ENCODE assay signal across 1 cellular context in the genomic region with DNA sequence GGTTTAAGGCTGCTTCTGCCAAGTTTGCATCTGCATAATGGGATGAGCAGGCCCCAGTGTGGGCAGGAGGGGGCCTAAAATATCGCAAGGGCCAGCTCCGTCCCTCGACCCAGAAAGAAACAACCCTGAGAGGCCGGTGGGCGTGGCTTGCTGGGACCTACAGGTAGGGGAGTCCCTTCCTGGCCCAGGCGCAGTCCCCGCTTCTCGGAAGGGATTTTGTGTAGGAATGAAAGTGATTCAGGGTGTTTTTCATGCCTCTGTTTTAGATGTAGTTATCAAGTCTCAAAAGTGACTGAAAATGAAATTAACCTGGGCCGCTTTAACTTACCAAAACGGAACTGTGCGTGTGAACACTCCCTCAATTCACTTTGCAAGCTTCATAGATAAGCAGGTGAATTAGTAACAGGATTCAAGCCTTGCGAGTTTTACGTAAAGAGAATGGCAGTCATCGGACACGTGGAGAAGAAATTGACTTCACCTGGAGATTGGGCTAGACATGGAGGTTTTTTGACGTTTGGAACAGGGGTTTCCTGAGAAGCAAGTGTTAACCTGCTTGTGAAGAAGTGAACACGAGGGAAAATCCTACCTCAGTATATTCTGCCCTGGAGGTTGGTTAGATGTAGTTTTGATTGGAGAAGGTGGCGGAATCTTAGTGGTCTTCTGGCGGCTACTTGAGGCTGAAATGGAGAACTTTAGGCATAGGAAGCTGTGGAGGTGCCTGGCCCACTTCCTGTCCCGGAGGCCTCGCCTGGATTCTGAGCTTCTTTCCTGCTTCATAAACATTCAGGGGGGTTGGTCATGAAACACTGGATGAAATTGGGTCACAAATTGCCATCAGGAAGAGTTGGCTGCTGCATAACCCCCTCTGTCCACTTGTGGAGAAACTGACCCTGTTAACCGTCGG.
TF ChIP-seq lines count a peak whose summit lies in the region.

No MANE protein-coding gene starts in this region.

TF ChIP-seq in HepG2, 621 proteins besides CTCF, POLR2A, EP300 and RAD21 (continued from another document):
- TF ChIP-seq, protein P1, sequence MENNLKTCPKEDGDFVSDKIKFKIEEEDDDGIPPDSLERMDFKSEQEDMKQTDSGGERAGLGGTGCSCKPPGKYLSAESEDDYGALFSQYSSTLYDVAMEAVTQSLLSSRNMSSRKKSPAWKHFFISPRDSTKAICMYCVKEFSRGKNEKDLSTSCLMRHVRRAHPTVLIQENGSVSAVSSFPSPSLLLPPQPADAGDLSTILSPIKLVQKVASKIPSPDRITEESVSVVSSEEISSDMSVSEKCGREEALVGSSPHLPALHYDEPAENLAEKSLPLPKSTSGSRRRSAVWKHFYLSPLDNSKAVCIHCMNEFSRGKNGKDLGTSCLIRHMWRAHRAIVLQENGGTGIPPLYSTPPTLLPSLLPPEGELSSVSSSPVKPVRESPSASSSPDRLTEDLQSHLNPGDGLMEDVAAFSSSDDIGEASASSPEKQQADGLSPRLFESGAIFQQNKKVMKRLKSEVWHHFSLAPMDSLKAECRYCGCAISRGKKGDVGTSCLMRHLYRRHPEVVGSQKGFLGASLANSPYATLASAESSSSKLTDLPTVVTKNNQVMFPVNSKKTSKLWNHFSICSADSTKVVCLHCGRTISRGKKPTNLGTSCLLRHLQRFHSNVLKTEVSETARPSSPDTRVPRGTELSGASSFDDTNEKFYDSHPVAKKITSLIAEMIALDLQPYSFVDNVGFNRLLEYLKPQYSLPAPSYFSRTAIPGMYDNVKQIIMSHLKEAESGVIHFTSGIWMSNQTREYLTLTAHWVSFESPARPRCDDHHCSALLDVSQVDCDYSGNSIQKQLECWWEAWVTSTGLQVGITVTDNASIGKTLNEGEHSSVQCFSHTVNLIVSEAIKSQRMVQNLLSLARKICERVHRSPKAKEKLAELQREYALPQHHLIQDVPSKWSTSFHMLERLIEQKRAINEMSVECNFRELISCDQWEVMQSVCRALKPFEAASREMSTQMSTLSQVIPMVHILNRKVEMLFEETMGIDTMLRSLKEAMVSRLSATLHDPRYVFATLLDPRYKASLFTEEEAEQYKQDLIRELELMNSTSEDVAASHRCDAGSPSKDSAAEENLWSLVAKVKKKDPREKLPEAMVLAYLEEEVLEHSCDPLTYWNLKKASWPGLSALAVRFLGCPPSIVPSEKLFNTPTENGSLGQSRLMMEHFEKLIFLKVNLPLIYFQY (CRISPR knock-in tag; IDR thresholded peaks at IDR 0.05; ENCODE audit: borderline replicate concordance) = peak; percentile 32; the same call in 1 of the 2 replicates
- TF ChIP-seq SMAD1 (CRISPR knock-in tag; IDR thresholded peaks at IDR 0.05; ENCODE audit: borderline replicate concordance, low read depth) = no peak
- TF ChIP-seq, protein P2, sequence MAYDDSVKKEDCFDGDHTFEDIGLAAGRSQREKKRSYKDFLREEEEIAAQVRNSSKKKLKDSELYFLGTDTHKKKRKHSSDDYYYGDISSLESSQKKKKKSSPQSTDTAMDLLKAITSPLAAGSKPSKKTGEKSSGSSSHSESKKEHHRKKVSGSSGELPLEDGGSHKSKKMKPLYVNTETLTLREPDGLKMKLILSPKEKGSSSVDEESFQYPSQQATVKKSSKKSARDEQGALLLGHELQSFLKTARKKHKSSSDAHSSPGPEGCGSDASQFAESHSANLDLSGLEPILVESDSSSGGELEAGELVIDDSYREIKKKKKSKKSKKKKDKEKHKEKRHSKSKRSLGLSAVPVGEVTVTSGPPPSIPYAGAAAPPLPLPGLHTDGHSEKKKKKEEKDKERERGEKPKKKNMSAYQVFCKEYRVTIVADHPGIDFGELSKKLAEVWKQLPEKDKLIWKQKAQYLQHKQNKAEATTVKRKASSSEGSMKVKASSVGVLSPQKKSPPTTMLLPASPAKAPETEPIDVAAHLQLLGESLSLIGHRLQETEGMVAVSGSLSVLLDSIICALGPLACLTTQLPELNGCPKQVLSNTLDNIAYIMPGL (CRISPR knock-in tag; IDR thresholded peaks at IDR 0.05; ENCODE audit: borderline replicate concordance in 1 of 2, low read depth in 1 of 2) = 0 out of 4 replicates have a peak, but pooled peaks of 1 of the 2 experiments have one; percentile 7
- TF ChIP-seq ARNTL (CRISPR knock-in tag; IDR thresholded peaks at IDR 0.05) = peak; percentile 16; the same call in 1 of the 2 replicates
- no peak for TF ChIP-seq ZNF556 (CRISPR knock-in tag; IDR thresholded peaks at IDR 0.05; ENCODE audit: borderline replicate concordance)
- TF ChIP-seq, protein P3, sequence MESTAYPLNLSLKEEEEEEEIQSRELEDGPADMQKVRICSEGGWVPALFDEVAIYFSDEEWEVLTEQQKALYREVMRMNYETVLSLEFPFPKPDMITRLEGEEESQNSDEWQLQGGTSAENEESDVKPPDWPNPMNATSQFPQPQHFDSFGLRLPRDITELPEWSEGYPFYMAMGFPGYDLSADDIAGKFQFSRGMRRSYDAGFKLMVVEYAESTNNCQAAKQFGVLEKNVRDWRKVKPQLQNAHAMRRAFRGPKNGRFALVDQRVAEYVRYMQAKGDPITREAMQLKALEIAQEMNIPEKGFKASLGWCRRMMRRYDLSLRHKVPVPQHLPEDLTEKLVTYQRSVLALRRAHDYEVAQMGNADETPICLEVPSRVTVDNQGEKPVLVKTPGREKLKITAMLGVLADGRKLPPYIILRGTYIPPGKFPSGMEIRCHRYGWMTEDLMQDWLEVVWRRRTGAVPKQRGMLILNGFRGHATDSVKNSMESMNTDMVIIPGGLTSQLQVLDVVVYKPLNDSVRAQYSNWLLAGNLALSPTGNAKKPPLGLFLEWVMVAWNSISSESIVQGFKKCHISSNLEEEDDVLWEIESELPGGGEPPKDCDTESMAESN (CRISPR knock-in tag; conservative IDR thresholded peaks at IDR 0.05) = no peak
